In genomic region chr5:68817696-68818695, GRCh38 we compare ENCODE assay signal across 16 cellular contexts.
DNase-seq lines count a peak whose midpoint lies in the region; ATAC-seq and TF ChIP-seq lines count a peak whose summit lies in the region.
"Had no signal": no experiment of that assay in that cellular context is flagged by ENCODE, and none has a peak within 500 bp of the region (broad histone marks: within the 10 kb centered on the region; RNA-seq: fewer than 3 reads in every experiment).

No MANE protein-coding gene starts in this region.

- H3K36me3 ChIP-seq in psoas muscle (ENCODE audit: insufficient read depth in 1 of 2, low read depth in 1 of 2) (no peaks in the 10 kb centered on the region), right lobe of liver (no peaks in the 10 kb centered on the region)
- H3K36me3 ChIP-seq: right atrium auricular region had no signal

- H3K27me3 ChIP-seq in psoas muscle (ENCODE audit: insufficient read depth in 3 of 3, low read length in 2 of 3) (no peaks in the 10 kb centered on the region), right lobe of liver (no peaks in the 10 kb centered on the region)
- H3K27me3 ChIP-seq: right atrium auricular region had no signal

- intact Hi-C loops in psoas muscle (cut with DNase I), result loop anchor here in 1 of 2 donors (5.0 kb wide), 1 partner anchor 526 kb away; no protein-coding TSS in a partner anchor
- intact Hi-C loops in right lobe of liver (cut with DNase I), result no loop called here

- no peak overlapping the region for H3K4me3 ChIP-seq in psoas muscle
- H3K4me3 ChIP-seq in right lobe of liver, result no peak overlapping the region
- H3K4me3 ChIP-seq: right atrium auricular region had no signal

- TF ChIP-seq CTCF in psoas muscle (IDR thresholded peaks at IDR 0.05) (peak; percentile 7), right lobe of liver (IDR thresholded peaks at IDR 0.05) (no peak)

- WGBS in psoas muscle, 3 donors, result 63 to 77% (median 67%) methylated on average over 13 of the region's 13 CpGs
- 59% methylated on average over 4 of the region's 13 CpGs for WGBS in right lobe of liver (ENCODE audit: insufficient coverage, low coverage, low lambda C conversion rate, missing lambda C conversion rate)

- H3K9me3 ChIP-seq in psoas muscle (no peaks in the 10 kb centered on the region), right lobe of liver (no peaks in the 10 kb centered on the region)
- H3K9me3 ChIP-seq: right atrium auricular region had no signal

- DNase-seq in GM04504 (ENCODE audit: low read depth), result peak; percentile 17
- DNase-seq in iPS DF 19.7 (ENCODE audit: low read depth, low spot score), result peak; percentile 50
- no peak for DNase-seq in psoas muscle
- DNase-seq in stimulated activated naive CD4-positive, alpha-beta T cell (lab: John Stamatoyannopoulos, UW), result no peak
- DNase-seq in NCI-H1930 (lab: John Stamatoyannopoulos, UW), result no peak
- DNase-seq in right lobe of liver, result no peak
- DNase-seq in AG08396 (ENCODE audit: low spot score), result no peak
- DNase-seq: aorta; CD4-positive, CD25-positive, alpha-beta regulatory T cell; NK-92 treated with Interleukin-12 subunit alpha and Interleukin-12 subunit beta, amount 100 ng/mL, for 24 hours; SIG-M5; stimulated activated CD4-positive, alpha-beta T cell treated with anti-CD3 and anti-CD28 coated beads, Interleukin-2, amount 100 ng/mL, for 24 hours; stimulated activated CD8-positive, alpha-beta memory T cell treated with anti-CD3 and anti-CD28 coated beads, Interleukin-4, amount 100 ng/mL, for 48 hours had no signal

- no peak for TF ChIP-seq POLR2A in right lobe of liver (IDR thresholded peaks at IDR 0.05)

- H3K27ac ChIP-seq in angular gyrus (ENCODE audit: low read depth, low read length), result peak overlapping the region; percentile 78
- peak overlapping the region; percentile 44 for H3K27ac ChIP-seq in psoas muscle
- no peak overlapping the region for H3K27ac ChIP-seq in right lobe of liver
- H3K27ac ChIP-seq: right atrium auricular region had no signal

- ATAC-seq in psoas muscle, result peak; percentile 52 to 79 (median 66)
- no peak for ATAC-seq in right lobe of liver
- ATAC-seq: activated T-helper 17 cell treated with anti-CD3 and anti-CD28 coated beads, Interleukin-2, amount 50 U/mL, for 72 hours had no signal

- no peaks in the 10 kb centered on the region for H3K4me1 ChIP-seq in psoas muscle
- no peaks in the 10 kb centered on the region for H3K4me1 ChIP-seq in right lobe of liver
- H3K4me1 ChIP-seq: right atrium auricular region had no signal

Comparison
In these comparisons a context has a peak if more than half of its experiments do, and no peak if none do; other contexts are left out.
1. DNase-seq: peak in GM04504 (single experiment) and iPS DF 19.7 (single experiment); none in psoas muscle (0 of 2), stimulated activated naive CD4-positive, alpha-beta T cell (0 of 6), NCI-H1930 (0 of 2), right lobe of liver (0 of 3) and AG08396 (single experiment).
2. H3K27ac ChIP-seq: peak in angular gyrus (single experiment) and psoas muscle (single experiment); none in right lobe of liver (0 of 3).
3. ATAC-seq: peak in psoas muscle (4 of 4); none in right lobe of liver (0 of 4).